In the genomic region with DNA sequence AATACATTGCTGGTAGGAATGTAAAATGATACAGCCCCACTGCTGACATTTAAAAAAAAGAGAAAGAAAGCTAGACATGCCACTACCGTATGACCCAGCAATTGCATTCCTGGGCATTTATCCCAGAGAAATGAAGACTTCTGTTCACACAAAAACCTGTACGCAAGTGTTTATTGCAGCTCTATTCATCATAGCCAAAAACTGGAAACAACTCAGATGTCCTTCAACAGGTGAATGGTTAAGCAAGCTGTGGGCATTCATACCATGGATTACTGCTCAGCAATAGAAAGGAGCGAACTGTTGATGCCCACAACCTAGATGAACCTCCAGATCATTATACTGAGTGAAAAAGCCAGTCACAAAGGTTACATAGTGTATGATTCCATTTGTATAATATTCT, we compare ENCODE assay signal across 23 cellular contexts.
"Had no signal": no experiment of that assay in that cellular context is flagged by ENCODE, and none has a peak within 500 bp of the region (broad histone marks: within the 10 kb centered on the region; RNA-seq: fewer than 3 reads in every experiment).

No MANE protein-coding gene starts in this region.

- DNase-seq: islet precursor cell; left ventricle myocardium inferior; mesendoderm; naive thymus-derived CD4-positive, alpha-beta T cell; pancreas; posterior cingulate gyrus; retina; right cardiac atrium; small intestine; spleen; stimulated activated CD4-positive, alpha-beta T cell treated with anti-CD3 and anti-CD28 coated beads, Interleukin-4, amount 100 ng/mL, for 24 hours; stimulated activated naive CD4-positive, alpha-beta T cell; tibial artery; trophoblast cell; upper lobe of right lung had no signal

- ATAC-seq: naive thymus-derived CD4-positive, alpha-beta T cell; natural killer cell treated with Interleukin-12 subunit alpha and Interleukin-12 subunit beta and Interleukin-15 and Interleukin-18, amount 100 ng/mL, for 72 hours; right cardiac atrium; sciatic nerve; stimulated activated effector memory CD8-positive, alpha-beta T cell treated with anti-CD3 and anti-CD28 coated beads, Interleukin-12 subunit alpha, Interleukin-12 subunit beta, amount 100 ng/mL, for 72 hours; upper lobe of right lung had no signal

- H3K4me2 ChIP-seq: hepatocyte had no signal

- H3K27ac ChIP-seq: hepatocyte, left ventricle myocardium inferior, pancreas, prostate gland, spleen, suprapubic skin, thoracic aorta, tibial artery, upper lobe of right lung had no signal

- H3K9me3 ChIP-seq: pancreas, prostate gland, suprapubic skin, thoracic aorta, tibial artery, upper lobe of right lung had no signal

- H2AFZ ChIP-seq: hepatocyte had no signal

- H3K27me3 ChIP-seq: hepatocyte, pancreas, spleen, suprapubic skin, tibial artery, upper lobe of right lung had no signal

- H3K36me3 ChIP-seq: left ventricle myocardium inferior, pancreas, prostate gland, suprapubic skin, thoracic aorta, upper lobe of right lung had no signal

- H3K4me1 ChIP-seq: left ventricle myocardium inferior, pancreas, prostate gland, spleen, suprapubic skin, tibial artery, upper lobe of right lung had no signal

- H3K79me2 ChIP-seq: hepatocyte had no signal

- H3K4me3 ChIP-seq: hepatocyte, left ventricle myocardium inferior, lung, pancreas, prostate gland, spleen, suprapubic skin, thoracic aorta, tibial artery, upper lobe of right lung had no signal
